Comparison of ENCODE assay signal across 8 cellular contexts in genomic region chr16:58684354-58685083, GRCh38. TPM values are rescaled to one million over a fixed set of nuclear protein-coding genes. Genes with fewer than 3 reads are reported as not detected.
DNase-seq lines count a peak whose midpoint lies in the region; ATAC-seq and TF ChIP-seq lines count a peak whose summit lies in the region.

A gene with protein sequence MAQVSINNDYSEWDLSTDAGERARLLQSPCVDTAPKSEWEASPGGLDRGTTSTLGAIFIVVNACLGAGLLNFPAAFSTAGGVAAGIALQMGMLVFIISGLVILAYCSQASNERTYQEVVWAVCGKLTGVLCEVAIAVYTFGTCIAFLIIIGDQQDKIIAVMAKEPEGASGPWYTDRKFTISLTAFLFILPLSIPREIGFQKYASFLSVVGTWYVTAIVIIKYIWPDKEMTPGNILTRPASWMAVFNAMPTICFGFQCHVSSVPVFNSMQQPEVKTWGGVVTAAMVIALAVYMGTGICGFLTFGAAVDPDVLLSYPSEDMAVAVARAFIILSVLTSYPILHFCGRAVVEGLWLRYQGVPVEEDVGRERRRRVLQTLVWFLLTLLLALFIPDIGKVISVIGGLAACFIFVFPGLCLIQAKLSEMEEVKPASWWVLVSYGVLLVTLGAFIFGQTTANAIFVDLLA (minus strand): TSS chr16:58684770. CDS start chr16:58680126, 4,644 bp downstream.

- H3K4me3 ChIP-seq in CD8-positive, alpha-beta T cell (ENCODE audit: low read depth, low read length): peak within 1 kb of the TSS; percentile 76
- H3K4me3 ChIP-seq in OCI-LY1 (ENCODE audit: low read depth, low read length, poor library complexity, severe bottlenecking) (peak within 1 kb of the TSS; percentile 98), epithelial cell of esophagus (ENCODE audit: low read length) (peak within 1 kb of the TSS; percentile 98), mononuclear cell (ENCODE audit: low read length) (peak within 1 kb of the TSS; percentile 74)

- H3K79me2 ChIP-seq in OCI-LY1 (ENCODE audit: insufficient read depth, low read length): no peaks in the 10 kb centered on the region

- CTCF ChIA-PET in CD8-positive, alpha-beta T cell (lab: Charles Lee): interaction anchor here (1.0 to 1.6 kb wide), 2 partner anchors 50 to 71 kb away, joined by 3 to 7 read pairs; no protein-coding TSS in a partner anchor

- H3K9ac ChIP-seq in OCI-LY1 (ENCODE audit: low read length): peak within 1 kb of the TSS; percentile 84

- H3K36me3 ChIP-seq in CD8-positive, alpha-beta T cell (ENCODE audit: insufficient read depth, low read length): no peaks in the 10 kb centered on the region
- H3K36me3 ChIP-seq in OCI-LY1 (ENCODE audit: insufficient read depth, low read length): 0 out of 2 replicates have a peak, but pooled peaks cover 6% of the 10 kb centered on the region

- peak within 1 kb of the TSS; percentile 80 for H3K27ac Mint-ChIP-seq in CD8-positive, alpha-beta T cell

- no peaks in the 10 kb centered on the region for H3K27me3 Mint-ChIP-seq in CD8-positive, alpha-beta T cell (ENCODE audit: low read depth)

- DNase-seq in CD8-positive, alpha-beta T cell: peak; percentile 43 to 81 (median 68)
- DNase-seq in activated T-cell treated with anti-CD3 and anti-CD28 coated beads for 1 hour (ENCODE audit: low read depth) (peak; percentile 60), epithelial cell of esophagus (ENCODE audit: low read depth) (peak; percentile 82)
- DNase-seq in stimulated activated CD8-positive, alpha-beta memory T cell treated with anti-CD3 and anti-CD28 coated beads, Interleukin-2, amount 100 ng/mL, for 48 hours (ENCODE audit: low read depth in 2 of 2): peak; percentile 64 to 72

- H3F3A ChIP-seq in OCI-LY1 (ENCODE audit: insufficient read depth, low read length): no peaks in the 10 kb centered on the region

- intact Hi-C loops in CD8-positive, alpha-beta T cell (cut with DNase I, micrococcal nuclease): loop anchor here (1.0 to 5.0 kb wide), 4 partner anchors 50 to 292 kb away; partner anchors contain the start of genes GINS3 (in 1 of the 2), GOT2 (in 1 of the 2) and SETD6 (in 1 of the 2)

- no peak for TF ChIP-seq CTCF in CD8-positive, alpha-beta T cell (IDR thresholded peaks at IDR 0.05)
- TF ChIP-seq CTCF in OCI-LY1 (IDR thresholded peaks at IDR 0.05; ENCODE audit: low read length) (no peak), epithelial cell of esophagus (IDR thresholded peaks at IDR 0.05; ENCODE audit: insufficient read depth, low read depth, low read length, missing control alignments) (no peak)

- H3K27me3 ChIP-seq in CD8-positive, alpha-beta T cell (ENCODE audit: insufficient read depth, low read length): no peaks in the 10 kb centered on the region
- H3K27me3 ChIP-seq in OCI-LY1 (ENCODE audit: insufficient read depth, low read length) (no peaks in the 10 kb centered on the region), mononuclear cell (ENCODE audit: insufficient read depth, low read length) (no peaks in the 10 kb centered on the region)

- peak within 1 kb of the TSS; percentile 100 for H2AFZ ChIP-seq in OCI-LY1 (ENCODE audit: low read length)

- peaks cover 19% of the 10 kb centered on the region for H3K4me1 ChIP-seq in CD8-positive, alpha-beta T cell (ENCODE audit: insufficient read depth, low read length)
- peaks cover 15% of the 10 kb centered on the region for H3K4me1 ChIP-seq in OCI-LY1 (ENCODE audit: insufficient read depth, low read length, severe bottlenecking)
- H3K4me1 ChIP-seq in mononuclear cell (ENCODE audit: insufficient read depth, low read length): peaks cover 14% of the 10 kb centered on the region

- H3K4me1 Mint-ChIP-seq in CD8-positive, alpha-beta T cell (ENCODE audit: low read depth): peaks cover 22% of the 10 kb centered on the region

- H3K36me3 Mint-ChIP-seq in CD8-positive, alpha-beta T cell: peaks cover 12% of the 10 kb centered on the region

- peak within 1 kb of the TSS; percentile 91 for H3K4me3 Mint-ChIP-seq in CD8-positive, alpha-beta T cell

- peak within 1 kb of the TSS; percentile 96 for H3K4me2 ChIP-seq in OCI-LY1 (ENCODE audit: low read length)

- no peaks in the 10 kb centered on the region for H4K20me1 ChIP-seq in OCI-LY1 (ENCODE audit: insufficient read depth, low read length)

- peak within 1 kb of the TSS; percentile 51 for H3K27ac ChIP-seq in CD8-positive, alpha-beta T cell (ENCODE audit: low read depth, low read length)
- H3K27ac ChIP-seq in OCI-LY1 (ENCODE audit: low read depth, low read length, poor library complexity, severe bottlenecking): no peak within 1 kb of the TSS

- peak; percentile 88 for ATAC-seq in CD8-positive, alpha-beta T cell
- ATAC-seq in GM19395 (IDR thresholded peaks at IDR 0.05; ENCODE audit: unreplicated experiment) (peak; percentile 98), HG03558 (IDR thresholded peaks at IDR 0.05; ENCODE audit: extremely low read depth, unreplicated experiment) (peak; percentile 96)

- POLR2A ChIA-PET in CD8-positive, alpha-beta T cell (lab: Charles Lee): interaction anchor here (0.6 to 0.7 kb wide), 2 partner anchors 13 to 15 kb away, joined by 3 read pairs; no protein-coding TSS in a partner anchor

- no peaks in the 10 kb centered on the region for H3K9me3 ChIP-seq in CD8-positive, alpha-beta T cell (ENCODE audit: low read length)
- H3K9me3 ChIP-seq in OCI-LY1 (ENCODE audit: low read length) (no peaks in the 10 kb centered on the region), mononuclear cell (ENCODE audit: low read depth, low read length) (no peaks in the 10 kb centered on the region)

- H3K9me2 ChIP-seq in OCI-LY1 (ENCODE audit: low read depth, low read length): no peaks in the 10 kb centered on the region

- H3K9me3 Mint-ChIP-seq in CD8-positive, alpha-beta T cell: no peaks in the 10 kb centered on the region

RNA-seq across cellular contexts. Expression of the gene that starts here (rescaled TPM):
- total RNA-seq in CD8-positive, alpha-beta T cell: 1 to 10 TPM; 3.7 to 4.6 TPM
- 6.7 TPM for total RNA-seq in mononuclear cell
